Comparison of ENCODE assay signal across 22 cellular contexts in genomic region chr2:19870792-19871191, GRCh38.
"Had no signal": no experiment of that assay in that cellular context is flagged by ENCODE, and none has a peak within 500 bp of the region (broad histone marks: within the 10 kb centered on the region; RNA-seq: fewer than 3 reads in every experiment).

No MANE protein-coding gene starts in this region.

- ATAC-seq: Panc1, PC-3, Right ventricle myocardium inferior, SK-N-SH treated with all-trans-retinoic acid at 6 μM for 48 hours had no signal

- H3K27me3 ChIP-seq: SJCRH30 had no signal

- H3K4me2 ChIP-seq: KMS-11 had no signal

- DNase-seq: IMR-90, Kasumi-1, MM.1S, NCI-H1092 treated with DMSO at 0.1 percent for 48 hours, NCI-H1436, NCI-H187, NCI-H2029, NCI-H2081 treated with DMSO at 0.1 percent for 48 hours, NCI-H2171, NCI-H226, NCI-H446, NCI-H510A, NCI-H524 treated with DMSO at 0.1 percent for 48 hours, NCI-H69, NCI-H774, PC-3, SHP77 treated with DMSO at 0.1 percent for 48 hours, SJCRH30 had no signal

- H3K9me3 ChIP-seq: SJCRH30 had no signal

- H3K9ac ChIP-seq: KMS-11 had no signal

- H3K36me3 ChIP-seq: SJCRH30 had no signal

- H3K27ac ChIP-seq: KMS-11, SJCRH30 had no signal

- H3K4me3 ChIP-seq: SJCRH30 had no signal

- H3K4me1 ChIP-seq: SJCRH30 had no signal
